8 cellular contexts compared by ENCODE assay signal in genomic region chr17:81514485-81514734, GRCh38. TPM values are rescaled to one million over a fixed set of nuclear protein-coding genes. Genes with fewer than 3 reads are reported as not detected.
DNase-seq lines count a peak whose midpoint lies in the region; ATAC-seq lines count a peak whose summit lies in the region.

No MANE protein-coding gene starts in this region.

- H3K27me3 ChIP-seq in subcutaneous abdominal adipose tissue (ENCODE audit: control insufficient read depth in 5 of 5, insufficient read depth in 4 of 5, low read length in 5 of 5), result peaks cover 0 to 14% (median 8%) of the 10 kb centered on the region in 5 donors

- H3K27me3 Mint-ChIP-seq in activated T-helper 17 cell treated with anti-CD3 and anti-CD28 coated beads, Interleukin-2, amount 50 U/mL, for 72 hours, result no peaks in the 10 kb centered on the region
- peaks cover 28 to 41% (median 31%) of the 10 kb centered on the region in 3 donors for H3K27me3 Mint-ChIP-seq in immature natural killer cell (ENCODE audit: low read depth in 3 of 3)

- DNase-seq in NCI-H146 (lab: John Stamatoyannopoulos, UW), result peak; percentile 81
- DNase-seq in NCI-H146 treated with DMSO at 0.1 percent for 48 hours (lab: John Stamatoyannopoulos, UW; ENCODE audit: unreplicated experiment), result no peak
- no peak for DNase-seq in immature natural killer cell
- DNase-seq in SW480 (ENCODE audit: low spot score), result no peak

- peak overlapping the region in 4 of 5 donors; percentile 73 to 89 (median 84) for H3K9ac ChIP-seq in subcutaneous abdominal adipose tissue (ENCODE audit: low read length in 5 of 5)

- peaks cover 0 to 24% (median 24%) of the 10 kb centered on the region in 5 donors for H3K36me3 ChIP-seq in subcutaneous abdominal adipose tissue (ENCODE audit: control insufficient read depth in 5 of 5, insufficient read depth in 5 of 5, low read length in 5 of 5)

- H3K27ac ChIP-seq in subcutaneous abdominal adipose tissue (ENCODE audit: low read depth, low read length), result peak overlapping the region; percentile 94

- no peaks in the 10 kb centered on the region for H3K9me3 Mint-ChIP-seq in activated T-helper 17 cell treated with anti-CD3 and anti-CD28 coated beads, Interleukin-2, amount 50 U/mL, for 72 hours
- H3K9me3 Mint-ChIP-seq in immature natural killer cell, result peaks cover 0 to 3% (median 0%) of the 10 kb centered on the region in 6 donors

- H3K4me1 Mint-ChIP-seq in activated T-helper 17 cell treated with anti-CD3 and anti-CD28 coated beads, Interleukin-2, amount 50 U/mL, for 72 hours, result peaks cover 2% of the 10 kb centered on the region
- H3K4me1 Mint-ChIP-seq in immature natural killer cell, result peaks cover 52 to 62% of the 10 kb centered on the region in 2 donors

- H3K4me3 ChIP-seq in subcutaneous abdominal adipose tissue (ENCODE audit: low read depth in 1 of 5, low read length in 5 of 5), result peak overlapping the region in 4 of 5 donors; percentile 69 to 78 (median 73)

- no peak overlapping the region for H3K27ac Mint-ChIP-seq in activated T-helper 17 cell treated with anti-CD3 and anti-CD28 coated beads, Interleukin-2, amount 50 U/mL, for 72 hours
- H3K27ac Mint-ChIP-seq in immature natural killer cell, result peak overlapping the region; percentile 49 to 87 (median 62)

- H3K36me3 Mint-ChIP-seq in activated T-helper 17 cell treated with anti-CD3 and anti-CD28 coated beads, Interleukin-2, amount 50 U/mL, for 72 hours (ENCODE audit: low read depth), result peaks cover 37% of the 10 kb centered on the region
- H3K36me3 Mint-ChIP-seq in immature natural killer cell, result peaks cover 24 to 27% (median 25%) of the 10 kb centered on the region in 3 donors

- no peaks in the 10 kb centered on the region for H3K9me3 ChIP-seq in subcutaneous abdominal adipose tissue (ENCODE audit: control insufficient read depth in 5 of 5, low read length in 5 of 5)

- peak overlapping the region; percentile 88 for H3K4me3 Mint-ChIP-seq in activated T-helper 17 cell treated with anti-CD3 and anti-CD28 coated beads, Interleukin-2, amount 50 U/mL, for 72 hours
- peak overlapping the region; percentile 67 to 88 (median 74) for H3K4me3 Mint-ChIP-seq in immature natural killer cell

- ATAC-seq in activated T-helper 17 cell treated with anti-CD3 and anti-CD28 coated beads, Interleukin-2, amount 50 U/mL, for 72 hours (replicated peaks), result no peak
- ATAC-seq in HG03280 (IDR thresholded peaks at IDR 0.05; ENCODE audit: unreplicated experiment), result no peak
- no peak for ATAC-seq in GM18868 (IDR thresholded peaks at IDR 0.05; ENCODE audit: unreplicated experiment)

- H3K4me1 ChIP-seq in subcutaneous abdominal adipose tissue (ENCODE audit: control insufficient read depth in 5 of 5, insufficient read depth in 5 of 5, low read length in 5 of 5), result peaks cover 6 to 84% (median 77%) of the 10 kb centered on the region in 5 donors

RNA-seq across cellular contexts. Expression of gene ACTG1, which starts 1.8 kb away (rescaled TPM):
- 1,000 to 10,000 TPM; 4,457 to 7,394 TPM for total RNA-seq in activated T-helper 17 cell treated with anti-CD3 and anti-CD28 coated beads, Interleukin-2, amount 50 U/mL, for 72 hours
- polyA plus RNA-seq in immature natural killer cell, result 1,000 to 10,000 TPM; 1,637 to 3,074 (median 2,788) TPM

RNA-seq across cellular contexts. Expression of gene FSCN2, which starts 13.8 kb away (rescaled TPM):
- total RNA-seq in activated T-helper 17 cell treated with anti-CD3 and anti-CD28 coated beads, Interleukin-2, amount 50 U/mL, for 72 hours, result under 1 TPM; 0.43 to 0.93 TPM
- polyA plus RNA-seq in immature natural killer cell, result under 1 TPM in 1 of 3 donors, not detected in 2; 0.23 TPM

RNA-seq across cellular contexts. Expression of gene FAAP100, which starts 37.7 kb away (rescaled TPM):
- 10 to 100 TPM; 26.9 to 38.6 TPM for total RNA-seq in activated T-helper 17 cell treated with anti-CD3 and anti-CD28 coated beads, Interleukin-2, amount 50 U/mL, for 72 hours
- polyA plus RNA-seq in immature natural killer cell, result 10 to 100 TPM; 11.4 to 25.0 (median 14.5) TPM
